Comparison of ENCODE assay signal across 1 cellular context in genomic region chr1:162004441-162004950, GRCh38.
TF ChIP-seq lines count a peak whose summit lies in the region.

No MANE protein-coding gene starts in this region.

TF ChIP-seq in IMR-90, 13 proteins besides CTCF, POLR2A, EP300 and RAD21 (continued from another document):
- TF ChIP-seq ELK1 (IDR thresholded peaks at IDR 0.05; ENCODE audit: borderline replicate concordance, low read depth, low read length) (no peak), NFE2L2 (IDR thresholded peaks at IDR 0.05; ENCODE audit: low read depth, low read length) (no peak), CEBPB (IDR thresholded peaks at IDR 0.05; ENCODE audit: low read depth, low read length) (no peak), MAZ (IDR thresholded peaks at IDR 0.05; ENCODE audit: borderline replicate concordance, low read depth, low read length) (no peak), BHLHE40 (IDR thresholded peaks at IDR 0.05; ENCODE audit: low read depth, low read length) (no peak), RCOR1 (IDR thresholded peaks at IDR 0.05; ENCODE audit: insufficient replicate concordance, low read length) (no peak), CHD1 (IDR thresholded peaks at IDR 0.05; ENCODE audit: low read depth, low read length) (no peak), SMC3 (IDR thresholded peaks at IDR 0.05; ENCODE audit: low read depth, low read length) (no peak), MXI1 (IDR thresholded peaks at IDR 0.05; ENCODE audit: borderline replicate concordance, low read depth, low read length) (no peak), FOS (IDR thresholded peaks at IDR 0.05; ENCODE audit: low read depth, low read length) (no peak)
- TF ChIP-seq, protein P1, sequence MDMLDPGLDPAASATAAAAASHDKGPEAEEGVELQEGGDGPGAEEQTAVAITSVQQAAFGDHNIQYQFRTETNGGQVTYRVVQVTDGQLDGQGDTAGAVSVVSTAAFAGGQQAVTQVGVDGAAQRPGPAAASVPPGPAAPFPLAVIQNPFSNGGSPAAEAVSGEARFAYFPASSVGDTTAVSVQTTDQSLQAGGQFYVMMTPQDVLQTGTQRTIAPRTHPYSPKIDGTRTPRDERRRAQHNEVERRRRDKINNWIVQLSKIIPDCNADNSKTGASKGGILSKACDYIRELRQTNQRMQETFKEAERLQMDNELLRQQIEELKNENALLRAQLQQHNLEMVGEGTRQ (IDR thresholded peaks at IDR 0.05; ENCODE audit: low read depth, low read length): no peak
